Comparison of ENCODE assay signal across 16 cellular contexts in the genomic region with DNA sequence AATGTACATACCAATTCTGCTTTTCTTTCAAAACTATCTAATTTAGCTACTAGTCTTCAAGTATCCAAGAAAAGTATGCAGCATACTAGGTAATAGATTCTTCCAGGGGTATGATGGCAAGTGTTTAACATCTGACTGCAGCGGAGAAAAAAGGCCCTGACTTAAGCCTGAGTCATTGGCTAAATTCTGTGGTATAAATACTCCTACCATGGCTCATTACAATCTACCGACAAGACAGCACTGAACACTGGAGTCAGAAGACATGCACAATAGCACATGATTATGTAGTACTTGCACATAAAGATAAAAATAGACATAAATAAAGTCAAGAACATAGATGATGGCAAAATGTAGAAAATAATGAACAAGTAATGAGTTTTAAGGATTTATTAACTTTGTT.
DNase-seq lines count a peak whose midpoint lies in the region; TF ChIP-seq lines count a peak whose summit lies in the region.
"Had no signal": no experiment of that assay in that cellular context is flagged by ENCODE, and none has a peak within 500 bp of the region (broad histone marks: within the 10 kb centered on the region; RNA-seq: fewer than 3 reads in every experiment).

No MANE protein-coding gene starts in this region.

- no peaks in the 10 kb centered on the region for H3K9me3 ChIP-seq in breast epithelium

- DNase-seq in MCF 10A (ENCODE audit: unreplicated experiment): peak; percentile 25
- no peak for DNase-seq in breast epithelium (ENCODE audit: low spot score in 2 of 2)
- DNase-seq in RKO (ENCODE audit: low spot score): peak; percentile 81
- DNase-seq in fibroblast of mammary gland (ENCODE audit: low read depth): peak; percentile 85
- DNase-seq in skeletal muscle cell (ENCODE audit: low read depth): peak; percentile 18
- no peak for DNase-seq in GM10248 (ENCODE audit: extremely low spot score)
- no peak for DNase-seq in stimulated activated CD4-positive, alpha-beta T cell treated with anti-CD3 and anti-CD28 coated beads, Interleukin-15, amount 100 ng/mL, for 24 hours
- no peak for DNase-seq in stimulated activated CD8-positive, alpha-beta memory T cell treated with anti-CD3 and anti-CD28 coated beads, Interleukin-4, amount 100 ng/mL, for 48 hours
- DNase-seq: activated CD4-positive, CD25-positive, alpha-beta regulatory T cell; activated naive CD4-positive, alpha-beta T cell treated with Interleukin-2 at 50 U/mL for 16 hours; CD8-positive, alpha-beta T cell; effector memory CD8-positive, alpha-beta T cell; left colon; NCI-H1694 treated with DMSO at 0.1 percent for 48 hours; NCI-H510A treated with DMSO at 0.1 percent for 48 hours had no signal

- POLR2A ChIA-PET in MCF 10A (lab: Yijun Ruan, JAX) (no interaction called here), GM10248 (lab: Yijun Ruan, JAX) (no interaction called here)

- H3K36me3 Mint-ChIP-seq in MCF 10A (ENCODE audit: insufficient read depth, unreplicated experiment): no peaks in the 10 kb centered on the region
- H3K36me3 Mint-ChIP-seq: CD8-positive, alpha-beta T cell had no signal

- TF ChIP-seq POLR2A in breast epithelium (IDR thresholded peaks at IDR 0.05): no peak

- H3K27me3 Mint-ChIP-seq in MCF 10A (ENCODE audit: insufficient read depth, unreplicated experiment): no peaks in the 10 kb centered on the region
- H3K27me3 Mint-ChIP-seq: effector memory CD8-positive, alpha-beta T cell had no signal

- no peak overlapping the region for H3K27ac Mint-ChIP-seq in MCF 10A (ENCODE audit: low read depth, unreplicated experiment)
- H3K27ac Mint-ChIP-seq: CD8-positive, alpha-beta T cell; effector memory CD8-positive, alpha-beta T cell had no signal

- intact Hi-C loops in MCF 10A (cut with micrococcal nuclease) (no loop called here), breast epithelium (cut with DNase I; ENCODE audit: low total_unique reads) (no loop called here)

- BruUV-seq in MCF 10A (replicated peaks; lab: Mats Ljungman, UMichigan): no TSS peak

- H3K4me3 ChIP-seq in breast epithelium (no peak overlapping the region), fibroblast of mammary gland (ENCODE audit: control insufficient read depth, low read depth, low read length) (no peak overlapping the region), skeletal muscle cell (ENCODE audit: low read depth, low read length) (no peak overlapping the region)

- H3K4me1 Mint-ChIP-seq in MCF 10A (ENCODE audit: insufficient read depth, unreplicated experiment): no peaks in the 10 kb centered on the region

- no peaks in the 10 kb centered on the region for H3K36me3 ChIP-seq in breast epithelium

- H3K4me3 Mint-ChIP-seq in MCF 10A (ENCODE audit: unreplicated experiment): no peak overlapping the region
- H3K4me3 Mint-ChIP-seq: CD8-positive, alpha-beta T cell; effector memory CD8-positive, alpha-beta T cell had no signal

- TF ChIP-seq CTCF in MCF 10A (IDR thresholded peaks at IDR 0.05; ENCODE audit: unreplicated experiment) (no peak), breast epithelium (IDR thresholded peaks at IDR 0.05) (no peak), fibroblast of mammary gland (conservative IDR thresholded peaks at IDR 0.05; ENCODE audit: control insufficient read depth, insufficient read depth, low read depth, low read length) (no peak), GM10248 (IDR thresholded peaks at IDR 0.05; ENCODE audit: control extremely low read depth, extremely low read depth, low read depth, missing control alignments) (no peak)

- CTCF ChIA-PET in MCF 10A (lab: Yijun Ruan, JAX) (no interaction called here), GM10248 (lab: Yijun Ruan, JAX) (no interaction called here)

- no peaks in the 10 kb centered on the region for H3K4me1 ChIP-seq in breast epithelium

- peaks cover 29% of the 10 kb centered on the region for H3K9me3 Mint-ChIP-seq in MCF 10A (ENCODE audit: unreplicated experiment)
- H3K9me3 Mint-ChIP-seq: effector memory CD8-positive, alpha-beta T cell had no signal

- H3K27ac ChIP-seq in breast epithelium: no peak overlapping the region
- H3K27ac ChIP-seq: 22Rv1 had no signal

- H3K27me3 ChIP-seq in breast epithelium: no peaks in the 10 kb centered on the region

Comparison
In these comparisons a context has a peak if more than half of its experiments do, and no peak if none do; other contexts are left out.
1. DNase-seq: peak in MCF 10A (single experiment), RKO (single experiment), fibroblast of mammary gland (single experiment) and skeletal muscle cell (single experiment); none in breast epithelium (0 of 2), GM10248 (single experiment), stimulated activated CD4-positive, alpha-beta T cell treated with anti-CD3 and anti-CD28 coated beads, Interleukin-15, amount 100 ng/mL, for 24 hours (single experiment) and stimulated activated CD8-positive, alpha-beta memory T cell treated with anti-CD3 and anti-CD28 coated beads, Interleukin-4, amount 100 ng/mL, for 48 hours (single experiment).